ENCODE assay signal across 8 cellular contexts in the genomic region with DNA sequence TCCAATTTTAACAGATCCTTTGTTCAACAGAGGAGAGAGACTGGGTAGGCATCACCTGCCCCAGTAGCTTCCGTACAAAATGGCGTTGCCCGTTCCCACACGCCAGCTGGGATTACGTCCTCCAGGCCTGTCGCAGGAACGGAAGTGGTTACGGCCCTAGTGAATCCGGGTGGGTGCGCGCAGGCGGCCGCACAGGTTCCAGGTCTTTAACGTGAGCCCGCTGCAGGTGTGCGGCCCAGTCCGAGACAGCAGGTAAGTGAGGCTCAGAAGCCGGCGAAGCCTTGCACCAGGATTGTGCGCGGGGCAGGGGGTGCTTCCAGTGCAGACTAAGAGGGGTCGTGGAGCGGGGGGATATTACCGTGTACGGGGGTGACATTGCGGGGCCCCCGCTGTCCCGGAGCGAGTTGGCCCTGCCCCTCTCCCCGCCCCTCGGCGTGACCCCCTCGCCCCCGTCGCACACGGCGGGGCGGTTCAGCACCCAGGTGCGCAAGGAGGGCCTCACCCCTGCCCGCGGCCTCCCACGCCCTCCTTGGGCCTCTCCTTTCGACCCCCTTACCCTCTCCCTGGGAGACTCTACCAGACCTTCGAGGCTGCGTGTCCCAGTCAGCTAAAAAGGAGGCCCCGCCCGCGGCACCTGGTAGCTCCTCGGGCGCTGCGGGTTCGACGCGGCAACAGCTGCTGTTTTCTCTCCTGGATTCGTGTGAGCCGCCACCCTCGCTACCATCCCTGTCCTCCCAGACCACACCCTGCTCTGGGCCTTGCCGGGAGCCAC. TPM values are rescaled to one million over a fixed set of nuclear protein-coding genes. Genes with fewer than 3 reads are reported as not detected.
DNase-seq lines count a peak whose midpoint lies in the region; ATAC-seq and TF ChIP-seq lines count a peak whose summit lies in the region.

A gene with protein sequence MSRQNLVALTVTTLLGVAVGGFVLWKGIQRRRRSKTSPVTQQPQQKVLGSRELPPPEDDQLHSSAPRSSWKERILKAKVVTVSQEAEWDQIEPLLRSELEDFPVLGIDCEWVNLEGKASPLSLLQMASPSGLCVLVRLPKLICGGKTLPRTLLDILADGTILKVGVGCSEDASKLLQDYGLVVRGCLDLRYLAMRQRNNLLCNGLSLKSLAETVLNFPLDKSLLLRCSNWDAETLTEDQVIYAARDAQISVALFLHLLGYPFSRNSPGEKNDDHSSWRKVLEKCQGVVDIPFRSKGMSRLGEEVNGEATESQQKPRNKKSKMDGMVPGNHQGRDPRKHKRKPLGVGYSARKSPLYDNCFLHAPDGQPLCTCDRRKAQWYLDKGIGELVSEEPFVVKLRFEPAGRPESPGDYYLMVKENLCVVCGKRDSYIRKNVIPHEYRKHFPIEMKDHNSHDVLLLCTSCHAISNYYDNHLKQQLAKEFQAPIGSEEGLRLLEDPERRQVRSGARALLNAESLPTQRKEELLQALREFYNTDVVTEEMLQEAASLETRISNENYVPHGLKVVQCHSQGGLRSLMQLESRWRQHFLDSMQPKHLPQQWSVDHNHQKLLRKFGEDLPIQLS (plus strand): TSS at position 159 of the 772 bp plus-strand sequence. CDS start 17,973 bp downstream, outside the sequence.

- H3K36me3 ChIP-seq in CD4-positive, alpha-beta memory T cell (ENCODE audit: insufficient read depth, low read length), result no peaks in the 10 kb centered on the region

- H3K4me1 ChIP-seq in CD4-positive, alpha-beta memory T cell (ENCODE audit: insufficient read depth, low read length), result peaks cover 10% of the 10 kb centered on the region

- peak; percentile 48 to 74 (median 65) for DNase-seq in CD4-positive, alpha-beta memory T cell
- peak; percentile 41 for DNase-seq in HS-5 (ENCODE audit: low read depth)
- peak; percentile 75 for DNase-seq in NOMO-1 treated with DMSO at 0.1 percent for 48 hours (lab: John Stamatoyannopoulos, UW; ENCODE audit: unreplicated experiment)
- DNase-seq in activated T-cell treated with anti-CD3 and anti-CD28 coated beads for 24 hours (ENCODE audit: low read depth), result peak; percentile 73
- DNase-seq in epithelial cell of esophagus (ENCODE audit: low read depth), result peak; percentile 95
- DNase-seq in middle frontal gyrus (ENCODE audit: extremely low spot score, low spot score), result peak; percentile 88
- peak; percentile 56 to 65 for DNase-seq in stimulated activated CD8-positive, alpha-beta memory T cell treated with anti-CD3 and anti-CD28 coated beads, Interleukin-2, amount 100 ng/mL, for 48 hours (ENCODE audit: low read depth in 2 of 2)

- TF ChIP-seq CTCF in epithelial cell of esophagus (IDR thresholded peaks at IDR 0.05; ENCODE audit: insufficient read depth, low read depth, low read length, missing control alignments), result no peak

- peaks cover 0 to 5% of the 10 kb centered on the region in 2 donors for H3K36me3 Mint-ChIP-seq in CD4-positive, alpha-beta memory T cell

- peak within 1 kb of the TSS; percentile 55 to 84 for H3K4me3 ChIP-seq in CD4-positive, alpha-beta memory T cell (ENCODE audit: low read length in 2 of 2)
- H3K4me3 ChIP-seq in epithelial cell of esophagus (ENCODE audit: low read length), result peak within 1 kb of the TSS; percentile 64

- H3K9me3 ChIP-seq in CD4-positive, alpha-beta memory T cell (ENCODE audit: control insufficient read depth in 1 of 2, low read length in 2 of 2), result no peaks in the 10 kb centered on the region

- H3K27ac ChIP-seq in CD4-positive, alpha-beta memory T cell (ENCODE audit: low read depth, low read length), result peak within 1 kb of the TSS; percentile 50

- no peaks in the 10 kb centered on the region for H3K27me3 ChIP-seq in CD4-positive, alpha-beta memory T cell (ENCODE audit: insufficient read depth, low read length)

- intact Hi-C loops in CD4-positive, alpha-beta memory T cell (cut with micrococcal nuclease), result loop anchor here (1.0 to 5.0 kb wide), 3 partner anchors 38 to 206 kb away; a partner anchor contains a TSS

- H3K27me3 Mint-ChIP-seq in CD4-positive, alpha-beta memory T cell, result no peaks in the 10 kb centered on the region

- CTCF ChIA-PET in CD4-positive, alpha-beta memory T cell (lab: Charles Lee; ENCODE audit: partially characterized antibody), result interaction anchor here (0.9 to 3.3 kb wide), 6 partner anchors 9 to 280 kb away, joined by 3 to 19 read pairs (median 4); no protein-coding TSS in a partner anchor

- H3K4me1 Mint-ChIP-seq in CD4-positive, alpha-beta memory T cell, result peaks cover 15 to 26% (median 23%) of the 10 kb centered on the region in 4 donors

- peak; percentile 88 for ATAC-seq in GM19463 (IDR thresholded peaks at IDR 0.05; ENCODE audit: unreplicated experiment)

- no peaks in the 10 kb centered on the region for H3K9me3 Mint-ChIP-seq in CD4-positive, alpha-beta memory T cell

- POLR2A ChIA-PET in CD4-positive, alpha-beta memory T cell (lab: Charles Lee; ENCODE audit: partially characterized antibody), result interaction anchor here (1.2 to 3.7 kb wide), 6 partner anchors 35 to 575 kb away, joined by 3 to 78 read pairs (median 5); a partner anchor contains a TSS

- H3K27ac Mint-ChIP-seq in CD4-positive, alpha-beta memory T cell, result peak within 1 kb of the TSS; percentile 82 to 94 (median 92)

- peak within 1 kb of the TSS; percentile 91 to 97 (median 94) for H3K4me3 Mint-ChIP-seq in CD4-positive, alpha-beta memory T cell

RNA-seq across cellular contexts. Expression of the gene that starts here (rescaled TPM):
- 10 to 100 TPM; 14.3 to 15.7 TPM for total RNA-seq in CD4-positive, alpha-beta memory T cell
- 1 to 10 TPM; 4.6 to 8.9 TPM for polyA plus RNA-seq in CD4-positive, alpha-beta memory T cell

Comparison
In these comparisons a context has a peak if more than half of its experiments do, and no peak if none do; other contexts are left out.
1. Peak in every context shown above with its lines: DNase-seq, ATAC-seq, H3K4me3 ChIP-seq and H3K27ac ChIP-seq.
2. DNase-seq: peak in every context shown above with its lines; median percentile 95 in epithelial cell of esophagus; 88 in middle frontal gyrus; 75 in NOMO-1 treated with DMSO at 0.1 percent for 48 hours; 73 in activated T-cell treated with anti-CD3 and anti-CD28 coated beads for 24 hours; 65 in CD4-positive, alpha-beta memory T cell; 60 in stimulated activated CD8-positive, alpha-beta memory T cell treated with anti-CD3 and anti-CD28 coated beads, Interleukin-2, amount 100 ng/mL, for 48 hours; 41 in HS-5.